ENCODE assay signal across 9 cellular contexts in genomic region chr1:17207966-17208418, GRCh38. TPM values are rescaled to one million over a fixed set of nuclear protein-coding genes. Genes with fewer than 3 reads are reported as not detected.
DNase-seq lines count a peak whose midpoint lies in the region; ATAC-seq and TF ChIP-seq lines count a peak whose summit lies in the region.
"Had no signal": no experiment of that assay in that cellular context is flagged by ENCODE, and none has a peak within 500 bp of the region (broad histone marks: within the 10 kb centered on the region; RNA-seq: fewer than 3 reads in every experiment).

No MANE protein-coding gene starts in this region.

- H2AFZ ChIP-seq in GM23248, result no peak overlapping the region
- no peak overlapping the region for H2AFZ ChIP-seq in PC-9
- H2AFZ ChIP-seq in neural progenitor cell (replicated peaks), result no peak overlapping the region

- 17 to 46% methylated on average over 1 to 2 of the region's 2 CpGs for WGBS in GM23248 (ENCODE audit: low coverage in 1 of 2, low lambda C conversion rate in 2 of 2, missing lambda C conversion rate in 2 of 2), 2 experiments

- H4K20me1 ChIP-seq in GM23248 (ENCODE audit: insufficient read depth) (no peaks in the 10 kb centered on the region), PC-9 (ENCODE audit: insufficient read depth) (no peaks in the 10 kb centered on the region), neural progenitor cell (ENCODE audit: low read depth) (no peaks in the 10 kb centered on the region)

- intact Hi-C loops in PC-9 (cut with micrococcal nuclease; ENCODE audit: unreplicated experiment) (no loop called here), tibial artery (cut with DNase I; ENCODE audit: low total_unique reads) (no loop called here)

- H3K27ac Mint-ChIP-seq in CD4-positive, CD25-positive, alpha-beta regulatory T cell, result peak overlapping the region in 1 of 3 donors; percentile 43
- H3K27ac Mint-ChIP-seq in activated naive CD8-positive, alpha-beta T cell treated with anti-CD3 and anti-CD28 coated beads, Interleukin-2, amount 10 ng/mL, durations not matched to agents 7 days and 5 days, result peak overlapping the region; percentile 91
- peak overlapping the region; percentile 90 for H3K27ac Mint-ChIP-seq in neural progenitor cell

- ATAC-seq in CD4-positive, CD25-positive, alpha-beta regulatory T cell (ENCODE audit: low read depth in 2 of 2), result peak; percentile 45 to 68
- ATAC-seq in activated naive CD8-positive, alpha-beta T cell treated with anti-CD3 and anti-CD28 coated beads, Interleukin-2, amount 10 ng/mL, durations not matched to agents 7 days and 5 days (ENCODE audit: low read depth), result peak; percentile 89
- ATAC-seq in HG03521 (IDR thresholded peaks at IDR 0.05; ENCODE audit: unreplicated experiment), result no peak

- H3K9me3 ChIP-seq in CD4-positive, CD25-positive, alpha-beta regulatory T cell (ENCODE audit: control insufficient read depth in 2 of 2, low read length in 2 of 2), result no peaks in the 10 kb centered on the region
- H3K9me3 ChIP-seq in GM23248 (ENCODE audit: low read depth) (no peaks in the 10 kb centered on the region), PC-9 (ENCODE audit: insufficient read depth, low read depth) (no peaks in the 10 kb centered on the region), neural progenitor cell (ENCODE audit: low read depth) (no peaks in the 10 kb centered on the region), tibial artery (no peaks in the 10 kb centered on the region)
- H3K9me3 ChIP-seq: heart left ventricle had no signal

- H3K36me3 ChIP-seq in CD4-positive, CD25-positive, alpha-beta regulatory T cell (ENCODE audit: control insufficient read depth, insufficient read depth, low read length), result no peaks in the 10 kb centered on the region
- no peaks in the 10 kb centered on the region for H3K36me3 ChIP-seq in GM23248 (ENCODE audit: low read depth)
- no peaks in the 10 kb centered on the region; the same call in 1 of the 2 replicates for H3K36me3 ChIP-seq in PC-9 (ENCODE audit: low read depth)
- H3K36me3 ChIP-seq in neural progenitor cell, result no peaks in the 10 kb centered on the region
- no peaks in the 10 kb centered on the region for H3K36me3 ChIP-seq in tibial artery
- H3K36me3 ChIP-seq: heart left ventricle had no signal

- H3K9ac ChIP-seq in GM23248, result no peak overlapping the region
- H3K9ac ChIP-seq in neural progenitor cell, result no peak overlapping the region

- H3K79me2 ChIP-seq in GM23248 (ENCODE audit: insufficient read depth) (no peaks in the 10 kb centered on the region), PC-9 (ENCODE audit: low read depth) (peaks cover 73% of the 10 kb centered on the region), neural progenitor cell (ENCODE audit: low read depth) (no peaks in the 10 kb centered on the region)

- peaks cover 0 to 15% (median 6%) of the 10 kb centered on the region in 4 donors for H3K4me1 Mint-ChIP-seq in CD4-positive, CD25-positive, alpha-beta regulatory T cell
- peaks cover 59% of the 10 kb centered on the region for H3K4me1 Mint-ChIP-seq in activated naive CD8-positive, alpha-beta T cell treated with anti-CD3 and anti-CD28 coated beads, Interleukin-2, amount 10 ng/mL, durations not matched to agents 7 days and 5 days
- H3K4me1 Mint-ChIP-seq in neural progenitor cell, result peaks cover 53% of the 10 kb centered on the region

- no peaks in the 10 kb centered on the region for H3K36me3 Mint-ChIP-seq in CD4-positive, CD25-positive, alpha-beta regulatory T cell
- no peaks in the 10 kb centered on the region for H3K36me3 Mint-ChIP-seq in activated naive CD8-positive, alpha-beta T cell treated with anti-CD3 and anti-CD28 coated beads, Interleukin-2, amount 10 ng/mL, durations not matched to agents 7 days and 5 days
- no peaks in the 10 kb centered on the region for H3K36me3 Mint-ChIP-seq in neural progenitor cell

- no peak overlapping the region for H3K27ac ChIP-seq in CD4-positive, CD25-positive, alpha-beta regulatory T cell (ENCODE audit: insufficient read depth, low read length, poor library complexity, severe bottlenecking)
- no peak overlapping the region for H3K27ac ChIP-seq in GM23248
- peak overlapping the region; percentile 95 for H3K27ac ChIP-seq in PC-9
- H3K27ac ChIP-seq in neural progenitor cell, result no peak overlapping the region
- H3K27ac ChIP-seq in tibial artery, result no peak overlapping the region
- H3K27ac ChIP-seq: heart left ventricle had no signal

- POLR2A ChIA-PET in PC-9 (lab: Charles Lee; ENCODE audit: unreplicated experiment), result interaction anchor here (0.6 to 1.1 kb wide), 2 partner anchors 32 to 84 kb away, joined by 3 to 28 read pairs; no protein-coding TSS in a partner anchor
- POLR2A ChIA-PET in activated naive CD8-positive, alpha-beta T cell treated with anti-CD3 and anti-CD28 coated beads, Interleukin-2, amount 10 ng/mL, durations not matched to agents 7 days and 5 days (lab: Charles Lee), result interaction anchor here (0.9 to 1.2 kb wide), 2 partner anchors 9 to 82 kb away, joined by 3 to 5 read pairs; no protein-coding TSS in a partner anchor

- no peaks in the 10 kb centered on the region for H3F3A ChIP-seq in GM23248 (ENCODE audit: insufficient read depth)
- peaks cover 46% of the 10 kb centered on the region for H3F3A ChIP-seq in PC-9 (ENCODE audit: insufficient read depth, low read depth)
- H3F3A ChIP-seq in neural progenitor cell (ENCODE audit: low read depth), result peaks cover 7% of the 10 kb centered on the region

- no peaks in the 10 kb centered on the region for H3K27me3 ChIP-seq in CD4-positive, CD25-positive, alpha-beta regulatory T cell (ENCODE audit: control insufficient read depth, insufficient read depth, low read length)
- H3K27me3 ChIP-seq in GM23248 (replicated peaks; ENCODE audit: insufficient read depth) (no peaks in the 10 kb centered on the region; the same call in 1 of the 2 replicates), PC-9 (ENCODE audit: insufficient read depth, low read depth) (no peaks in the 10 kb centered on the region), neural progenitor cell (no peaks in the 10 kb centered on the region), tibial artery (peaks cover 0 to 32% of the 10 kb centered on the region in 2 donors)

- no peak overlapping the region for H3K4me2 ChIP-seq in GM23248 (ENCODE audit: unreplicated experiment)
- peak overlapping the region; percentile 93 for H3K4me2 ChIP-seq in PC-9
- no peak overlapping the region for H3K4me2 ChIP-seq in neural progenitor cell

- no peak overlapping the region for H3K4me3 Mint-ChIP-seq in CD4-positive, CD25-positive, alpha-beta regulatory T cell
- peak overlapping the region; percentile 68 for H3K4me3 Mint-ChIP-seq in activated naive CD8-positive, alpha-beta T cell treated with anti-CD3 and anti-CD28 coated beads, Interleukin-2, amount 10 ng/mL, durations not matched to agents 7 days and 5 days
- peak overlapping the region; percentile 48 for H3K4me3 Mint-ChIP-seq in neural progenitor cell

- no TSS peak for BruUV-seq in PC-9 (replicated peaks; lab: Mats Ljungman, UMichigan)

- H3K4me3 ChIP-seq in CD4-positive, CD25-positive, alpha-beta regulatory T cell (ENCODE audit: low read depth, low read length), result no peak overlapping the region
- no peak overlapping the region for H3K4me3 ChIP-seq in GM23248
- H3K4me3 ChIP-seq in PC-9, result peak overlapping the region; percentile 65; the same call in 1 of the 2 replicates
- no peak overlapping the region for H3K4me3 ChIP-seq in neural progenitor cell
- no peak overlapping the region for H3K4me3 ChIP-seq in tibial artery
- H3K4me3 ChIP-seq: heart left ventricle had no signal

- H3K9me2 ChIP-seq in GM23248 (ENCODE audit: insufficient read depth) (no peaks in the 10 kb centered on the region), PC-9 (ENCODE audit: insufficient read depth) (no peaks in the 10 kb centered on the region)

- peak in 1 of 3 donors; percentile 19 for DNase-seq in CD4-positive, CD25-positive, alpha-beta regulatory T cell
- DNase-seq in GM23248 (peak; percentile 80), PC-9 (peak; percentile 81 to 83), neural progenitor cell (ENCODE audit: low spot score) (no peak), tibial artery (no peak), NCI-H748 (lab: John Stamatoyannopoulos, UW; ENCODE audit: unreplicated experiment) (no peak)
- peak; percentile 58 for DNase-seq in activated naive CD8-positive, alpha-beta T cell treated with anti-CD3 and anti-CD28 coated beads, Interleukin-2, amount 10 ng/mL, durations not matched to agents 7 days and 5 days
- DNase-seq: heart left ventricle had no signal

- H3K9me3 Mint-ChIP-seq in CD4-positive, CD25-positive, alpha-beta regulatory T cell, result peaks cover 0 to 1% (median 0%) of the 10 kb centered on the region in 7 donors
- no peaks in the 10 kb centered on the region for H3K9me3 Mint-ChIP-seq in activated naive CD8-positive, alpha-beta T cell treated with anti-CD3 and anti-CD28 coated beads, Interleukin-2, amount 10 ng/mL, durations not matched to agents 7 days and 5 days
- H3K9me3 Mint-ChIP-seq in neural progenitor cell, result no peaks in the 10 kb centered on the region

- TF ChIP-seq CTCF in PC-9 (conservative IDR thresholded peaks at IDR 0.05), result no peak
- no peak for TF ChIP-seq CTCF in neural progenitor cell (IDR thresholded peaks at IDR 0.05)
- TF ChIP-seq CTCF in tibial artery (IDR thresholded peaks at IDR 0.05), result no peak

- in situ Hi-C loops in GM23248 (cut with MboI), result no loop called here

- H3K4me1 ChIP-seq in CD4-positive, CD25-positive, alpha-beta regulatory T cell (ENCODE audit: control insufficient read depth, insufficient read depth, low read length, poor library complexity, severe bottlenecking), result peaks cover 11% of the 10 kb centered on the region
- H3K4me1 ChIP-seq in GM23248 (ENCODE audit: insufficient read depth), result peaks cover 13% of the 10 kb centered on the region
- peaks cover 87% of the 10 kb centered on the region for H3K4me1 ChIP-seq in PC-9 (replicated peaks; ENCODE audit: insufficient read depth)
- H3K4me1 ChIP-seq in neural progenitor cell, result peaks cover 12% of the 10 kb centered on the region
- peaks cover 0 to 11% (median 0%) of the 10 kb centered on the region in 4 donors for H3K4me1 ChIP-seq in tibial artery

- CTCF ChIA-PET in PC-9 (lab: Charles Lee), result interaction anchor here (1.2 kb wide), 1 partner anchor 29 kb away, joined by 6 read pairs; no protein-coding TSS in a partner anchor

- H3K27me3 Mint-ChIP-seq in CD4-positive, CD25-positive, alpha-beta regulatory T cell, result peaks cover 17% of the 10 kb centered on the region
- H3K27me3 Mint-ChIP-seq in activated naive CD8-positive, alpha-beta T cell treated with anti-CD3 and anti-CD28 coated beads, Interleukin-2, amount 10 ng/mL, durations not matched to agents 7 days and 5 days, result peaks cover 48% of the 10 kb centered on the region
- peaks cover 15% of the 10 kb centered on the region for H3K27me3 Mint-ChIP-seq in neural progenitor cell (ENCODE audit: insufficient read depth, low read depth)

RNA-seq across cellular contexts. Expression of gene PADI1, which starts 3.1 kb away (rescaled TPM):
- total RNA-seq in CD4-positive, CD25-positive, alpha-beta regulatory T cell, result not detected
- not detected for polyA plus RNA-seq in CD4-positive, CD25-positive, alpha-beta regulatory T cell
- total RNA-seq in GM23248 (2014; rRNA removed; shearing (Covaris generic)), result under 0.01 TPM in 1 of 2 replicates, not detected in the other
- 0.11 and 0.14 TPM in 2 replicates for polyA plus RNA-seq in GM23248 (2016; fragmentation: Nextera tagmentation; extraction: Ambion mirVana)
- total RNA-seq in PC-9 (2021), result 27.7 and 28.3 TPM in 2 replicates
- total RNA-seq in activated naive CD8-positive, alpha-beta T cell treated with anti-CD3 and anti-CD28 coated beads, Interleukin-2, amount 10 ng/mL, durations not matched to agents 7 days and 5 days, result not detected
- total RNA-seq in neural progenitor cell (ENCODE audit: low replicate concordance), result 0.09 and 0.25 TPM in 2 replicates
- total RNA-seq: heart left ventricle had no signal

RNA-seq across cellular contexts. Expression of gene PADI3, which starts 40.9 kb away (rescaled TPM):
- not detected for total RNA-seq in CD4-positive, CD25-positive, alpha-beta regulatory T cell
- not detected for polyA plus RNA-seq in CD4-positive, CD25-positive, alpha-beta regulatory T cell
- total RNA-seq in GM23248 (2014; rRNA removed; shearing (Covaris generic)), result not detected in 2 replicates
- polyA plus RNA-seq in GM23248 (2016; fragmentation: Nextera tagmentation; extraction: Ambion mirVana), result not detected in 2 replicates
- total RNA-seq in PC-9 (2021) (1.1 and 5.0 TPM in 2 replicates), neural progenitor cell (ENCODE audit: low replicate concordance) (1.0 and 2.0 TPM in 2 replicates)
- total RNA-seq in activated naive CD8-positive, alpha-beta T cell treated with anti-CD3 and anti-CD28 coated beads, Interleukin-2, amount 10 ng/mL, durations not matched to agents 7 days and 5 days, result not detected
- total RNA-seq: heart left ventricle had no signal
- polyA plus RNA-seq: heart left ventricle had no signal

Comparison
In these comparisons a context has a peak if more than half of its experiments do, and no peak if none do; other contexts are left out.
1. DNase-seq: peak in GM23248 (single experiment), PC-9 (2 of 2) and activated naive CD8-positive, alpha-beta T cell treated with anti-CD3 and anti-CD28 coated beads, Interleukin-2, amount 10 ng/mL, durations not matched to agents 7 days and 5 days (single experiment); none in neural progenitor cell (single experiment), tibial artery (0 of 2) and NCI-H748 (single experiment).
2. H3K4me3 Mint-ChIP-seq: peak in activated naive CD8-positive, alpha-beta T cell treated with anti-CD3 and anti-CD28 coated beads, Interleukin-2, amount 10 ng/mL, durations not matched to agents 7 days and 5 days (single experiment) and neural progenitor cell (single experiment); none in CD4-positive, CD25-positive, alpha-beta regulatory T cell (0 of 4).
3. RNA of gene PADI1, which starts 3.1 kb away (total RNA-seq): 27.7 to 28.3 TPM in PC-9; 0.09 to 0.25 TPM in neural progenitor cell, not detected in CD4-positive, CD25-positive, alpha-beta regulatory T cell (single experiment), under 0.01 TPM in GM23248 and not detected in activated naive CD8-positive, alpha-beta T cell treated with anti-CD3 and anti-CD28 coated beads, Interleukin-2, amount 10 ng/mL, durations not matched to agents 7 days and 5 days; every median in the first group is over 10 times any median in the second.